Comparison of ENCODE assay signal across 12 cellular contexts in the genomic region with DNA sequence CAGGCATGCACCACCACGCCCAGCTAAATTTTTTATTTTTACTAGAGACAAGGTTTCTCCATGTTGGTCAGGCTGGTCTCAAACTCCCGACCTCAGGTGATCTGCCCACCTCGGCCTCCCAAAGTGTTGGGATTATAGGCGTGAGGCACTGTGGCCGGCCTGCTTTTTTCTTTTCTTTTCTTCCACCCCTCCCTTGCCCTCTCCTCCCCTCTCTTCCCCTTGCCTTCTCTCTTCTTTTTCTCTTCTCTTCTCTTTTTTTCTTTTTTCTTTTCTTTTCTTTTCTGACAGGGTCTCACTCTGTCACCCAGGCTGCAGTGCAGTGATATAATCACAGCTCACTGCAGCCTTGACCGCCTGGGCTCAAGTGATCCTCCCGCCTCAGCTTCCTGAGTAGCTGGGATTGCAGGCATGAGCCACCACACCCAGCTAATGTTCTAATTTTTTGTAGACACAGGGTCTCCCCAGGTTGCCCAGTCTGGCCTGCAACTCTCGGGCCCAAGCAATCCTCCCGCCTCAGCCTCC. TPM values are rescaled to one million over a fixed set of nuclear protein-coding genes. Genes with fewer than 3 reads are reported as not detected.
"Had no signal": no experiment of that assay in that cellular context is flagged by ENCODE, and none has a peak within 500 bp of the region (broad histone marks: within the 10 kb centered on the region; RNA-seq: fewer than 3 reads in every experiment).

No MANE protein-coding gene starts in this region.

RNA-seq across cellular contexts. Expression of a gene that starts 19.9 kb away (rescaled TPM):
- total RNA-seq: activated CD4-positive, alpha-beta T cell treated with anti-CD3 and anti-CD28 coated beads, Interleukin-2, amount 10 ng/mL, durations not matched to agents 24 days and 14 days; activated CD8-positive, alpha-beta T cell treated with anti-CD3 and anti-CD28 coated beads, Interleukin-2, amount 10 ng/mL, durations not matched to agents 7 days and 5 days; activated naive CD4-positive, alpha-beta T cell treated with anti-CD3 and anti-CD28 coated beads for 36 hours; ascending aorta; cerebellum; dermis blood vessel endothelial cell; fibroblast of lung; foreskin keratinocyte; naive thymus-derived CD8-positive, alpha-beta T cell; occipital lobe; smooth muscle cell; T-cell had no signal
- polyA plus RNA-seq: fibroblast of lung; foreskin keratinocyte; naive thymus-derived CD8-positive, alpha-beta T cell; smooth muscle cell had no signal
